Comparison of ENCODE assay signal across 8 cellular contexts in the genomic region with DNA sequence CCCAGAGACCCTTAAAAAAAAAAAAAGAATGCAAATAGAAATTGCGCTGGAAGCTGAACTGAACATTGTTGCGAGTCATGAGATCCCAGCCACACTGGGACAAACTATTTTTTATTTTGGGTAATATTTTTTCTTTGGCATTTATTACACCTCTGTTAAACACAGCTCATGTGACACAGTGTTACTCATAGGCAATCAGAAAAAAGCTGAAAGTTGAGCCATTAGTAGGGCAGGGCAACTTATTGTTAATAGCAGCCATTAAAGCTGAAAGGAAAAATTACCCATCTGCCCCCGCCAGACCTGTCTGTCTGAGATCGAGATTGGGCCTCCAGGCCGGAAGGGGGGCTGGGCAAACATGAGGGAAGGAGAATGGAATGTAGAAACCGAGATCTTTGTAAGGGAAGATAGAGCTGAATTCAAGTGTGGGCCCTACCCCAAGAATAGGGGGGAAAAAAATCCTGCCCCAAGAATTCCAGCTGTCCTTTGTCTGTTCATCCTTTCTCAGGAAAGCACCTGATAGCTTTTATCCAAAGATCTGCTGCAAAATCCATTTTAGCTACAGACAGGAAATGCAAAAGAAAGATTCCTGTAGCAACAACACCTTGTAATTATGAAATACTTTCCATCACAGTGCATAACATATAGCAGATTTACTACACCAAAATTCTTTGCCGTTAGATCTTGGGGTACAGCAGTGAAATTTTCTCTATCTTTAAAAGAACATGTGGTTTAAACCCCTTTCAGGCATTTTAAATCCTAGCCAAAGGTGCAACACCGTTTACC.
DNase-seq lines count a peak whose midpoint lies in the region; ATAC-seq and TF ChIP-seq lines count a peak whose summit lies in the region.

No MANE protein-coding gene starts in this region.

- peak overlapping the region; percentile 27; the same call in 1 of the 2 replicates for H2AFZ ChIP-seq in KMS-11 (ENCODE audit: low read depth)

- no peak for ATAC-seq in GM21717 (IDR thresholded peaks at IDR 0.05; ENCODE audit: unreplicated experiment)
- ATAC-seq in GM21390 (IDR thresholded peaks at IDR 0.05; ENCODE audit: unreplicated experiment): no peak

- H3K27ac ChIP-seq in KMS-11 (peak overlapping the region; percentile 52), ascending aorta (peak overlapping the region; percentile 80 to 82), tibial artery (peak overlapping the region; percentile 72 to 76)

- in situ Hi-C loops in KBM-7 (cut with MboI; ENCODE audit: low pct_unique_long_range_greater_than_20kb, low sequenced_read_pairs): no loop called here

- no peaks in the 10 kb centered on the region for H4K20me1 ChIP-seq in KMS-11 (ENCODE audit: insufficient read depth)

- H3K27me3 ChIP-seq in KMS-11 (ENCODE audit: insufficient read depth, low read depth): no peaks in the 10 kb centered on the region
- H3K27me3 ChIP-seq in ascending aorta: no peaks in the 10 kb centered on the region
- H3K27me3 ChIP-seq in tibial artery: no peaks in the 10 kb centered on the region

- DNase-seq in ascending aorta (ENCODE audit: low spot score in 2 of 2) (peak in 1 of 2 donors; percentile 71), iPS-NIHi11 (ENCODE audit: low spot score) (peak; percentile 68), tibial artery (no peak), KBM-7 (no peak), D341Med (ENCODE audit: low spot score) (no peak)

- intact Hi-C loops in ascending aorta (cut with DNase I): loop anchor here (5.0 kb wide), 1 partner anchor 49 kb away; no protein-coding TSS in a partner anchor
- intact Hi-C loops in tibial artery (cut with DNase I; ENCODE audit: low total_unique reads): loop anchor here (10.0 kb wide), 1 partner anchor 67 kb away; no protein-coding TSS in a partner anchor

- H3K4me1 ChIP-seq in KMS-11 (ENCODE audit: low read depth, poor library complexity, severe bottlenecking): peaks cover 98% of the 10 kb centered on the region
- peaks cover 0 to 43% of the 10 kb centered on the region in 2 donors for H3K4me1 ChIP-seq in ascending aorta
- peaks cover 0 to 75% (median 50%) of the 10 kb centered on the region in 4 donors for H3K4me1 ChIP-seq in tibial artery

- no peaks in the 10 kb centered on the region for H3K36me3 ChIP-seq in KMS-11 (ENCODE audit: insufficient read depth)
- no peaks in the 10 kb centered on the region for H3K36me3 ChIP-seq in ascending aorta
- H3K36me3 ChIP-seq in tibial artery: no peaks in the 10 kb centered on the region

- H3K4me3 ChIP-seq in KMS-11 (IDR thresholded peaks at IDR 0.05; ENCODE audit: insufficient read depth, low read depth, low read length): no peak overlapping the region
- H3K4me3 ChIP-seq in ascending aorta: peak overlapping the region in 1 of 2 donors; percentile 43
- H3K4me3 ChIP-seq in tibial artery: peak overlapping the region; percentile 0 to 2

- peak overlapping the region; percentile 87 for H3K4me2 ChIP-seq in KMS-11

- H3K79me2 ChIP-seq in KMS-11 (ENCODE audit: insufficient read depth, low read depth): no peaks in the 10 kb centered on the region

- TF ChIP-seq CTCF in KMS-11 (conservative IDR thresholded peaks at IDR 0.05; ENCODE audit: low read depth, low read length) (no peak), ascending aorta (IDR thresholded peaks at IDR 0.05) (no peak), tibial artery (IDR thresholded peaks at IDR 0.05) (no peak)

- no peaks in the 10 kb centered on the region for H3K9me3 ChIP-seq in ascending aorta
- H3K9me3 ChIP-seq in tibial artery: no peaks in the 10 kb centered on the region

- peak overlapping the region; percentile 2; the same call in 1 of the 2 replicates for H3K9ac ChIP-seq in KMS-11
